Comparison of ENCODE assay signal across 11 cellular contexts in genomic region chr19:1469200-1469935, GRCh38. TPM values are rescaled to one million over a fixed set of nuclear protein-coding genes. Genes with fewer than 3 reads are reported as not detected.
A peak's percentile ranks its signal among the peaks of the same experiment; 100 is the strongest.
DNase-seq lines count a peak whose midpoint lies in the region; ATAC-seq, FAIRE-seq and TF ChIP-seq lines count a peak whose summit lies in the region.
"Had no signal": no experiment of that assay in that cellular context is flagged by ENCODE, and none has a peak within 500 bp of the region (broad histone marks: within the 10 kb centered on the region; RNA-seq: fewer than 3 reads in every experiment).

No MANE protein-coding gene starts in this region.

- H3K9me3 ChIP-seq in ES-I3 (ENCODE audit: control insufficient read depth, insufficient read depth, low read length) = no peaks in the 10 kb centered on the region
- no peaks in the 10 kb centered on the region for H3K9me3 ChIP-seq in RWPE2 (ENCODE audit: severe bottlenecking)
- no peaks in the 10 kb centered on the region for H3K9me3 ChIP-seq in esophagus squamous epithelium

- intact Hi-C loops in esophagus squamous epithelium (cut with DNase I) = no loop called here

- peak overlapping the region; percentile 29 for H3K4me3 ChIP-seq in RWPE2 (ENCODE audit: severe bottlenecking)
- H3K4me3 ChIP-seq in esophagus squamous epithelium = peak overlapping the region; percentile 24 to 63 (median 36)
- H3K4me3 ChIP-seq in skeletal muscle cell (ENCODE audit: low read depth, low read length) = peak overlapping the region; percentile 32

- H3K27me3 ChIP-seq in RWPE2 (ENCODE audit: insufficient read depth, poor library complexity, severe bottlenecking) (peaks cover 64% of the 10 kb centered on the region), esophagus squamous epithelium (peaks cover 33 to 100% (median 45%) of the 10 kb centered on the region in 4 donors)

- peak overlapping the region; percentile 46 for H3K9ac ChIP-seq in ES-I3 (ENCODE audit: low read depth, low read length)

- no peak for TF ChIP-seq POLR2A in esophagus squamous epithelium (IDR thresholded peaks at IDR 0.05)

- no CpG with 5 or more reads among the region's 109 CpGs for WGBS in esophagus squamous epithelium, 2 donors

- H3K36me3 ChIP-seq in ES-I3 (ENCODE audit: insufficient read depth, low read length) (no peaks in the 10 kb centered on the region), RWPE2 (ENCODE audit: low read depth) (no peaks in the 10 kb centered on the region), esophagus squamous epithelium (peaks cover 0 to 2% (median 0%) of the 10 kb centered on the region in 3 donors)

- FAIRE-seq in GM19239 (lab: Jason Lieb, UNC) = no peak
- FAIRE-seq: GM12891 had no signal

- DNase-seq in RWPE2 (ENCODE audit: low spot score) (no peak), esophagus squamous epithelium (lab: John Stamatoyannopoulos, UW) (no peak), skeletal muscle cell (ENCODE audit: low read depth) (no peak), NCI-H69 (lab: John Stamatoyannopoulos, UW) (no peak), NCI-H1417 treated with DMSO at 0.1 percent for 48 hours (lab: John Stamatoyannopoulos, UW) (no peak), GM19239 (ENCODE audit: insufficient read length, low spot score) (no peak)
- DNase-seq: cortex of kidney, kidney glomerular epithelial cell had no signal

- H3K4me1 ChIP-seq in ES-I3 (ENCODE audit: insufficient read depth, low read length) = no peaks in the 10 kb centered on the region; the same call in 1 of the 2 replicates
- H3K4me1 ChIP-seq in RWPE2 (ENCODE audit: insufficient read depth, poor library complexity, severe bottlenecking) = peaks cover 5% of the 10 kb centered on the region
- H3K4me1 ChIP-seq in esophagus squamous epithelium = peaks cover 52 to 83% (median 61%) of the 10 kb centered on the region in 3 donors

- ATAC-seq in RWPE2 (ENCODE audit: low read depth) (no peak), HG02798 (IDR thresholded peaks at IDR 0.05; ENCODE audit: poor library complexity, unreplicated experiment) (no peak)

- no peak overlapping the region for H3K27ac ChIP-seq in RWPE2 (ENCODE audit: poor library complexity, severe bottlenecking)
- no peak overlapping the region for H3K27ac ChIP-seq in esophagus squamous epithelium

- TF ChIP-seq CTCF in RWPE2 (IDR thresholded peaks at IDR 0.05; ENCODE audit: poor library complexity, severe bottlenecking) (peak; percentile 13), esophagus squamous epithelium (IDR thresholded peaks at IDR 0.05) (no peak)

RNA-seq across cellular contexts. Expression of gene C19orf25, which starts 9.6 kb away (rescaled TPM):
- total RNA-seq in esophagus squamous epithelium = 10 to 100 TPM; 17.8 to 24.5 (median 23.0) TPM

RNA-seq across cellular contexts. Expression of gene APC2, which starts 19.4 kb away (rescaled TPM):
- total RNA-seq in esophagus squamous epithelium = under 1 TPM in 1 of 4 donors, not detected in 3; under 0.01 TPM

RNA-seq across cellular contexts. Expression of gene PCSK4, which starts 20.8 kb away (rescaled TPM):
- total RNA-seq in esophagus squamous epithelium = 1 to 10 TPM in 2 of 4 donors, under 1 TPM in 2; 0.35 to 5.5 (median 1.1) TPM

RNA-seq across cellular contexts. Expression of gene REEP6, which starts 21.6 kb away (rescaled TPM):
- total RNA-seq in esophagus squamous epithelium = 10 to 100 TPM in 2 of 4 donors, 1 to 10 TPM in 2; 5.7 to 13.8 (median 9.4) TPM

RNA-seq across cellular contexts. Expression of gene RPS15, which starts 31.2 kb away (rescaled TPM):
- 1,000 to 10,000 TPM; 2,502 to 3,774 (median 3,129) TPM for total RNA-seq in esophagus squamous epithelium
